Comparison of ENCODE assay signal across 29 cellular contexts in the genomic region with DNA sequence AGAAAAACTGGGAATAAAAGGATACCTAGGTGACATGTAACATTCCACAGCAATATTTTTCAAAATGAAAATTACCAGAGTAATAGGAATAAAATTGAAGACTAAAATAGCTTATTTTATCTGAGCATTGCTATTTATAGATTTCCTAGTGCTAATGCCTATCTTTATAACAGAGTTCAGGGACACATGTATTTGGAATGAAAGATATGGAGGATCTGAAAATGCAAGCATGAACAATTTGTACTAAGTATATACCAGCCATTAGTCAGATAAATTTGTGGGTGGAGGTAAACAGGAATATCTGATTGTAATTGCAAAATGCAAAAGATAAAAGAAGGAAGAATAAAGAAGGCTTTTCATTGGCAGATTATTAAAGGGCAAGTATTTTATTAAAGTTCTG.
"Had no signal": no experiment of that assay in that cellular context is flagged by ENCODE, and none has a peak within 500 bp of the region (broad histone marks: within the 10 kb centered on the region; RNA-seq: fewer than 3 reads in every experiment).

No MANE protein-coding gene starts in this region.

- H3K4me3 ChIP-seq: stomach, suprapubic skin, testis, thoracic aorta, thyroid gland, tibial artery, tibial nerve, transverse colon, upper lobe of left lung, upper lobe of right lung, uterus, vagina had no signal

- H3K4me1 Mint-ChIP-seq: stimulated activated effector memory CD8-positive, alpha-beta T cell treated with anti-CD3 and anti-CD28 coated beads, Interleukin-12 subunit alpha, Interleukin-12 subunit beta, amount 100 ng/mL, for 72 hours; stimulated activated memory B cell treated with anti-CD40 and anti-IgM and Interleukin-4, amounts not matched to agents 10 μg/mL and 1 μg/mL and 100 μg/mL, for 72 hours; stimulated activated naive B cell treated with anti-CD40 and anti-IgM and Interleukin-4, amounts not matched to agents 10 μg/mL and 1 μg/mL and 100 μg/mL, for 72 hours; stimulated activated naive CD8-positive, alpha-beta T cell treated with anti-CD3 and anti-CD28 coated beads, Interleukin-15, amount 100 ng/mL, for 72 hours had no signal

- H3K27ac ChIP-seq: stomach, suprapubic skin, testis, thoracic aorta, thyroid gland, tibial artery, tibial nerve, transverse colon, upper lobe of left lung, upper lobe of right lung, uterus, vagina had no signal

- H3K9me3 Mint-ChIP-seq: stimulated activated naive CD8-positive, alpha-beta T cell treated with anti-CD3 and anti-CD28 coated beads, Interleukin-15, amount 100 ng/mL, for 72 hours had no signal

- DNase-seq: stimulated activated CD4-positive, alpha-beta T cell treated with anti-CD3 and anti-CD28 coated beads, Interleukin-2, amount 100 ng/mL, for 48 hours; stimulated activated CD4-positive, alpha-beta T cell treated with anti-CD3 and anti-CD28 coated beads, Interleukin-4, amount 100 ng/mL, for 1 hour; stimulated activated CD4-positive, alpha-beta T cell treated with anti-CD3 and anti-CD28 coated beads, Interleukin-4, amount 100 ng/mL, for 24 hours; stimulated activated CD4-positive, alpha-beta T cell treated with anti-CD3 and anti-CD28 coated beads, Interleukin-4, amount 100 ng/mL, for 4 hours; stimulated activated CD8-positive, alpha-beta memory T cell treated with anti-CD3 and anti-CD28 coated beads, Interleukin-4, amount 100 ng/mL, for 48 hours; stimulated activated naive B cell treated with anti-CD40 and anti-IgM and Interleukin-4, amounts not matched to agents 10 μg/mL and 1 μg/mL and 100 μg/mL, for 72 hours; stimulated activated naive CD4-positive, alpha-beta T cell; stimulated activated naive CD4-positive, alpha-beta T cell treated with Interleukin-2 at 50 U/mL for 16 hours; stimulated activated naive CD8-positive, alpha-beta T cell treated with anti-CD3 and anti-CD28 coated beads, Interleukin-15, amount 100 ng/mL, for 72 hours; stimulated activated naive CD8-positive, alpha-beta T cell treated with anti-CD3 and anti-CD28 coated beads, Interleukin-15, Interleukin-2, amounts not matched to agents 100 U/mL and 50 U/mL, for 24 hours; stomach; substantia nigra; testis; thyroid gland; tibial artery; transverse colon; trophoblast cell; upper lobe of left lung; upper lobe of right lung; uterus had no signal

- H3K9me3 ChIP-seq: testis, thoracic aorta, thyroid gland, tibial artery, tibial nerve, transverse colon, upper lobe of left lung, upper lobe of right lung, uterus, vagina had no signal

- H3K27me3 Mint-ChIP-seq: stimulated activated memory B cell treated with anti-CD40 and anti-IgM and Interleukin-4, amounts not matched to agents 10 μg/mL and 1 μg/mL and 100 μg/mL, for 72 hours; stimulated activated naive B cell treated with anti-CD40 and anti-IgM and Interleukin-4, amounts not matched to agents 10 μg/mL and 1 μg/mL and 100 μg/mL, for 72 hours had no signal

- H3K36me3 Mint-ChIP-seq: stimulated activated effector memory CD8-positive, alpha-beta T cell treated with anti-CD3 and anti-CD28 coated beads, Interleukin-12 subunit alpha, Interleukin-12 subunit beta, amount 100 ng/mL, for 72 hours; stimulated activated memory B cell treated with anti-CD40 and anti-IgM and Interleukin-4, amounts not matched to agents 10 μg/mL and 1 μg/mL and 100 μg/mL, for 72 hours; stimulated activated naive B cell treated with anti-CD40 and anti-IgM and Interleukin-4, amounts not matched to agents 10 μg/mL and 1 μg/mL and 100 μg/mL, for 72 hours; type B pancreatic cell had no signal

- H3K27ac Mint-ChIP-seq: stimulated activated effector memory CD8-positive, alpha-beta T cell treated with anti-CD3 and anti-CD28 coated beads, Interleukin-12 subunit alpha, Interleukin-12 subunit beta, amount 100 ng/mL, for 72 hours; stimulated activated memory B cell treated with anti-CD40 and anti-IgM and Interleukin-4, amounts not matched to agents 10 μg/mL and 1 μg/mL and 100 μg/mL, for 72 hours; stimulated activated naive B cell treated with anti-CD40 and anti-IgM and Interleukin-4, amounts not matched to agents 10 μg/mL and 1 μg/mL and 100 μg/mL, for 72 hours; stimulated activated naive CD8-positive, alpha-beta T cell treated with anti-CD3 and anti-CD28 coated beads, Interleukin-15, amount 100 ng/mL, for 72 hours; stimulated activated naive CD8-positive, alpha-beta T cell treated with anti-CD3 and anti-CD28 coated beads, Interleukin-15, Interleukin-2, amounts not matched to agents 100 ng/mL and 50 ng/mL, for 24 hours; type B pancreatic cell had no signal

- H3K27me3 ChIP-seq: stomach, suprapubic skin, testis, thyroid gland, tibial artery, tibial nerve, transverse colon, upper lobe of left lung, upper lobe of right lung, uterus, vagina had no signal

- H3K4me1 ChIP-seq: stomach, suprapubic skin, thyroid gland, tibial artery, tibial nerve, transverse colon, upper lobe of left lung, upper lobe of right lung, uterus, vagina had no signal

- H3K4me3 Mint-ChIP-seq: stimulated activated effector memory CD8-positive, alpha-beta T cell treated with anti-CD3 and anti-CD28 coated beads, Interleukin-12 subunit alpha, Interleukin-12 subunit beta, amount 100 ng/mL, for 72 hours; stimulated activated memory B cell treated with anti-CD40 and anti-IgM and Interleukin-4, amounts not matched to agents 10 μg/mL and 1 μg/mL and 100 μg/mL, for 72 hours; stimulated activated naive B cell treated with anti-CD40 and anti-IgM and Interleukin-4, amounts not matched to agents 10 μg/mL and 1 μg/mL and 100 μg/mL, for 72 hours; stimulated activated naive CD8-positive, alpha-beta T cell treated with anti-CD3 and anti-CD28 coated beads, Interleukin-15, amount 100 ng/mL, for 72 hours; stimulated activated naive CD8-positive, alpha-beta T cell treated with anti-CD3 and anti-CD28 coated beads, Interleukin-15, Interleukin-2, amounts not matched to agents 100 ng/mL and 50 ng/mL, for 24 hours; type B pancreatic cell had no signal

- H3K36me3 ChIP-seq: stomach, suprapubic skin, thoracic aorta, thyroid gland, tibial artery, tibial nerve, transverse colon, upper lobe of left lung, upper lobe of right lung, uterus, vagina had no signal

- ATAC-seq: stimulated activated effector memory CD8-positive, alpha-beta T cell treated with anti-CD3 and anti-CD28 coated beads, Interleukin-12 subunit alpha, Interleukin-12 subunit beta, amount 100 ng/mL, for 72 hours; stimulated activated memory B cell treated with anti-CD40 and anti-IgM and Interleukin-4, amounts not matched to agents 10 μg/mL and 1 μg/mL and 100 μg/mL, for 72 hours; stimulated activated naive B cell treated with anti-CD40 and anti-IgM and Interleukin-4, amounts not matched to agents 10 μg/mL and 1 μg/mL and 100 μg/mL, for 72 hours; stimulated activated naive CD8-positive, alpha-beta T cell treated with anti-CD3 and anti-CD28 coated beads, Interleukin-15, amount 100 ng/mL, for 72 hours; stimulated activated naive CD8-positive, alpha-beta T cell treated with anti-CD3 and anti-CD28 coated beads, Interleukin-15, Interleukin-2, amounts not matched to agents 100 U/mL and 50 U/mL, for 24 hours; upper lobe of right lung had no signal

- FAIRE-seq: urothelium cell line had no signal
